In genomic region chr4:147312376-147313046, GRCh38 we compare ENCODE assay signal across 15 cellular contexts.
DNase-seq lines count a peak whose midpoint lies in the region; ATAC-seq and TF ChIP-seq lines count a peak whose summit lies in the region.
"Had no signal": no experiment of that assay in that cellular context is flagged by ENCODE, and none has a peak within 500 bp of the region (broad histone marks: within the 10 kb centered on the region; RNA-seq: fewer than 3 reads in every experiment).

No MANE protein-coding gene starts in this region.

- WGBS in trophoblast cell (ENCODE audit: extremely low coverage, insufficient coverage, insufficient read length), result no CpG with 5 or more reads among the region's 7 CpGs

- H3K27me3 ChIP-seq in trophoblast cell (ENCODE audit: insufficient read depth, low read length) (no peaks in the 10 kb centered on the region), Karpas-422 (ENCODE audit: low read length) (0 out of 2 replicates have a peak, but pooled peaks cover 2% of the 10 kb centered on the region)
- H3K27me3 ChIP-seq: right lobe of liver had no signal

- no peak overlapping the region for H4K91ac ChIP-seq in trophoblast cell (ENCODE audit: low read depth, low read length)

- H3K18ac ChIP-seq in trophoblast cell (ENCODE audit: low read length), result no peak overlapping the region

- H3K9me3 ChIP-seq in trophoblast cell (ENCODE audit: insufficient read depth, low read depth, low read length) (no peaks in the 10 kb centered on the region), Karpas-422 (ENCODE audit: low read length) (no peaks in the 10 kb centered on the region)
- H3K9me3 ChIP-seq: right lobe of liver had no signal

- H2BK120ac ChIP-seq in trophoblast cell (ENCODE audit: insufficient read depth, low read length, poor library complexity), result peak overlapping the region; percentile 72

- no peak for TF ChIP-seq CTCF in VCaP (conservative IDR thresholded peaks at IDR 0.05)

- H2AFZ ChIP-seq in trophoblast cell (ENCODE audit: insufficient read depth, low read length, poor library complexity), result no peak overlapping the region
- H2AFZ ChIP-seq in Karpas-422 (ENCODE audit: low read length), result no peak overlapping the region

- H3K36me3 ChIP-seq in trophoblast cell (ENCODE audit: control insufficient read depth in 1 of 2, insufficient read depth in 2 of 2, low read length in 2 of 2), result no peaks in the 10 kb centered on the region
- no peaks in the 10 kb centered on the region for H3K36me3 ChIP-seq in Karpas-422 (ENCODE audit: insufficient read depth, low read length)
- H3K36me3 ChIP-seq: right lobe of liver had no signal

- peak overlapping the region; percentile 80 for H2BK12ac ChIP-seq in trophoblast cell (ENCODE audit: low read length)

- ATAC-seq in HG03571 (IDR thresholded peaks at IDR 0.05; ENCODE audit: unreplicated experiment), result no peak
- ATAC-seq: left lobe of liver, right lobe of liver had no signal

- H2BK5ac ChIP-seq in trophoblast cell (ENCODE audit: low read depth, low read length, poor library complexity), result no peak overlapping the region

- no peaks in the 10 kb centered on the region for H3K9me2 ChIP-seq in Karpas-422 (replicated peaks; ENCODE audit: insufficient read depth, low read length)

- H3K4me1 ChIP-seq in trophoblast cell (ENCODE audit: control insufficient read depth in 1 of 2, insufficient read depth in 2 of 2, low read length in 2 of 2) (peaks cover 0 to 6% of the 10 kb centered on the region in 2 experiments), Karpas-422 (ENCODE audit: low read length) (no peaks in the 10 kb centered on the region)
- H3K4me1 ChIP-seq: right lobe of liver had no signal

- no peak overlapping the region for H2AK5ac ChIP-seq in trophoblast cell (ENCODE audit: low read length)

- H4K8ac ChIP-seq in trophoblast cell (ENCODE audit: low read depth, low read length), result no peak overlapping the region

- H3K14ac ChIP-seq in trophoblast cell (ENCODE audit: low read length), result no peak overlapping the region

- no peak overlapping the region for H3K23ac ChIP-seq in trophoblast cell (ENCODE audit: low read length)

- H3K4me3 ChIP-seq in trophoblast cell (ENCODE audit: low read depth, low read length), result no peak overlapping the region
- H3K4me3 ChIP-seq in Karpas-422 (ENCODE audit: low read length), result no peak overlapping the region
- H3K4me3 ChIP-seq: right lobe of liver had no signal

- H3K4ac ChIP-seq in trophoblast cell (ENCODE audit: low read depth, low read length), result no peak overlapping the region

- no peaks in the 10 kb centered on the region for H4K20me1 ChIP-seq in Karpas-422 (ENCODE audit: insufficient read depth, low read depth, low read length)

- H3K4me2 ChIP-seq in trophoblast cell (ENCODE audit: low read length), result no peak overlapping the region
- no peak overlapping the region for H3K4me2 ChIP-seq in Karpas-422 (ENCODE audit: low read depth, low read length, poor library complexity, severe bottlenecking)

- DNase-seq in DMS53 treated with DMSO at 0.1 percent for 48 hours (lab: John Stamatoyannopoulos, UW; ENCODE audit: unreplicated experiment) (peak; percentile 6), foreskin melanocyte (peak; percentile 38), trophoblast cell (no peak), Karpas-422 (no peak), NK-92 (lab: John Stamatoyannopoulos, UW; ENCODE audit: unreplicated experiment) (no peak)
- DNase-seq in activated CD4-positive, alpha-beta T cell treated with anti-CD3 and anti-CD28 coated beads, Interleukin-2, amount 50 U/mL, for 1 hour, result no peak
- DNase-seq: activated B cell treated with CpG ODN at 0.5 μM for 24 hours; activated naive CD4-positive, alpha-beta T cell treated with anti-CD3 and anti-CD28 coated beads, Interleukin-2, amount 10 ng/mL, durations not matched to agents 7 days and 5 days; AML-193; NCI-H2081 treated with DMSO at 0.1 percent for 48 hours; right lobe of liver; stimulated activated CD4-positive, alpha-beta T cell treated with anti-CD3 and anti-CD28 coated beads, Interleukin-4, amount 100 ng/mL, for 24 hours had no signal

- H3K79me2 ChIP-seq in trophoblast cell (ENCODE audit: control insufficient read depth, insufficient read depth, low read length, poor library complexity), result no peaks in the 10 kb centered on the region
- no peaks in the 10 kb centered on the region for H3K79me2 ChIP-seq in Karpas-422 (ENCODE audit: low read length)

- H3K27ac ChIP-seq in VCaP, result peak overlapping the region; percentile 39
- H3K27ac ChIP-seq in trophoblast cell (ENCODE audit: low read depth, low read length), result no peak overlapping the region
- H3K27ac ChIP-seq in Karpas-422 (ENCODE audit: low read length), result no peak overlapping the region
- H3K27ac ChIP-seq: right lobe of liver had no signal

- H3K79me1 ChIP-seq in trophoblast cell (ENCODE audit: low read length), result no peaks in the 10 kb centered on the region

- H3K9ac ChIP-seq in trophoblast cell (ENCODE audit: low read length), result no peak overlapping the region
- H3K9ac ChIP-seq in Karpas-422 (ENCODE audit: low read length), result no peak overlapping the region

- no peak overlapping the region for H4K12ac ChIP-seq in trophoblast cell (ENCODE audit: low read depth, low read length)

Comparison
In these comparisons a context has a peak if more than half of its experiments do, and no peak if none do; other contexts are left out.
1. DNase-seq: peak in DMS53 treated with DMSO at 0.1 percent for 48 hours (single experiment) and foreskin melanocyte (single experiment); none in trophoblast cell (0 of 2), activated CD4-positive, alpha-beta T cell treated with anti-CD3 and anti-CD28 coated beads, Interleukin-2, amount 50 U/mL, for 1 hour (single experiment), Karpas-422 (single experiment) and NK-92 (single experiment).